ENCODE assay signal across 16 cellular contexts in the genomic region with DNA sequence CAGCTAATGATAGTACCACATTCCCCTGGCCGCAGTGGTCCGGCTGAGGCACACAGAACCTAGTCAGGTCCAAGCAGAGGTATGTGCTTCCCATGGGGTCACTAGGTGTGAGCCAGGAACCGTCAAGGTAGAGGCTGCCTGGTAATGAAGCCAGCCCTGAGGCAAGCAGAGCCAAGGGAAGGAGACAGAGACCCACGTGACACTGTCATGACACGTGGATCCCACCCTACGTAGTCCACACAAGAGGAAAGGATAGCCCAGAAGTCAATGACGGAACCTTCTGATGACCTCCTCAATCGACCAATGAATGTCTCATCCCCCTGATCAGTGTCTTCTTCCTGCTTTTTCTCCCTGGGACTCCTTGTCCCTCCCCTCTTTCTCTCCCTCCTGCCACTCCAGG. TPM values are rescaled to one million over a fixed set of nuclear protein-coding genes. Genes with fewer than 3 reads are reported as not detected.
"Had no signal": no experiment of that assay in that cellular context is flagged by ENCODE, and none has a peak within 500 bp of the region (broad histone marks: within the 10 kb centered on the region; RNA-seq: fewer than 3 reads in every experiment).

No MANE protein-coding gene starts in this region.

- H3K27me3 ChIP-seq: brain microvascular endothelial cell, hepatocyte, stomach, testis had no signal

- H3K36me3 ChIP-seq: brain microvascular endothelial cell, stomach had no signal

- DNase-seq: activated CD4-positive, alpha-beta T cell treated with anti-CD3 and anti-CD28 coated beads, Interleukin-2, amount 10 ng/mL, durations not matched to agents 7 days and 5 days; activated CD8-positive, alpha-beta memory T cell treated with anti-CD3 and anti-CD28 coated beads, Interleukin-2, amount 50 U/mL, for 4 hours; activated naive CD4-positive, alpha-beta T cell treated with anti-CD3 and anti-CD28 coated beads, Interleukin-2, amount 10 ng/mL, durations not matched to agents 7 days and 5 days; activated naive CD8-positive, alpha-beta T cell treated with anti-CD3 and anti-CD28 coated beads, Interleukin-2, amount 50 U/mL, for 24 hours; activated T-cell treated with anti-CD3 and anti-CD28 coated beads, Interleukin-2, amount 50 U/mL, for 4 hours; aorta; brain microvascular endothelial cell; left colon; nucleus accumbens; retina; stomach; testis had no signal

- H3K4me2 ChIP-seq: hepatocyte had no signal

- H3K9me3 ChIP-seq: stomach, testis had no signal

- H3K79me2 ChIP-seq: hepatocyte had no signal

- H2AFZ ChIP-seq: hepatocyte had no signal

- H3K4me3 ChIP-seq: coronary artery, hepatocyte, lung, skin epidermis, stomach, testis had no signal

- H3K27ac ChIP-seq: brain microvascular endothelial cell, hepatocyte, testis had no signal

RNA-seq across cellular contexts. Expression of a gene that starts 19.0 kb away (rescaled TPM):
- total RNA-seq: activated T-cell treated with anti-CD3 and anti-CD28 coated beads, Interleukin-2, amount 50 U/mL, for 4 hours had no signal
